Comparison of ENCODE assay signal across 1 cellular context in genomic region chr19:37370880-37371661, GRCh38.
TF ChIP-seq lines count a peak whose summit lies in the region.

Gene ZNF527, plus strand, starts transcription at chr19:37371099. Its CDS starts 3,100 bp downstream, at chr19:37374199.

TF ChIP-seq in WTC11, 78 proteins besides CTCF, POLR2A, EP300 and RAD21 (continued from another document):
- peak; percentile 75 for TF ChIP-seq GABPB1 (CRISPR knock-in tag; IDR thresholded peaks at IDR 0.05)
- no peak; the same call in 1 of the 2 replicates for TF ChIP-seq FOXK1 (CRISPR knock-in tag; IDR thresholded peaks at IDR 0.05)
- TF ChIP-seq ZNF425 (CRISPR knock-in tag; conservative IDR thresholded peaks at IDR 0.05): no peak
- no peak for TF ChIP-seq ZNF263 (CRISPR knock-in tag; IDR thresholded peaks at IDR 0.05; ENCODE audit: low read depth)
- TF ChIP-seq ATF2 (CRISPR knock-in tag; IDR thresholded peaks at IDR 0.05; ENCODE audit: borderline replicate concordance, low read depth): no peak
- no peak for TF ChIP-seq IRF1 (CRISPR knock-in tag; IDR thresholded peaks at IDR 0.05)
- TF ChIP-seq, protein P1, sequence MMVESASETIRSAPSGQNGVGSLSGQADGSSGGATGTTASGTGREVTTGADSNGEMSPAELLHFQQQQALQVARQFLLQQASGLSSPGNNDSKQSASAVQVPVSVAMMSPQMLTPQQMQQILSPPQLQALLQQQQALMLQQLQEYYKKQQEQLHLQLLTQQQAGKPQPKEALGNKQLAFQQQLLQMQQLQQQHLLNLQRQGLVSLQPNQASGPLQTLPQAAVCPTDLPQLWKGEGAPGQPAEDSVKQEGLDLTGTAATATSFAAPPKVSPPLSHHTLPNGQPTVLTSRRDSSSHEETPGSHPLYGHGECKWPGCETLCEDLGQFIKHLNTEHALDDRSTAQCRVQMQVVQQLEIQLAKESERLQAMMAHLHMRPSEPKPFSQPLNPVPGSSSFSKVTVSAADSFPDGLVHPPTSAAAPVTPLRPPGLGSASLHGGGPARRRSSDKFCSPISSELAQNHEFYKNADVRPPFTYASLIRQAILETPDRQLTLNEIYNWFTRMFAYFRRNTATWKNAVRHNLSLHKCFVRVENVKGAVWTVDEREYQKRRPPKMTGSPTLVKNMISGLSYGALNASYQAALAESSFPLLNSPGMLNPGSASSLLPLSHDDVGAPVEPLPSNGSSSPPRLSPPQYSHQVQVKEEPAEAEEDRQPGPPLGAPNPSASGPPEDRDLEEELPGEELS (CRISPR knock-in tag; IDR thresholded peaks at IDR 0.05): peak; percentile 56; the same call in 1 of the 2 replicates
- TF ChIP-seq, protein P2, sequence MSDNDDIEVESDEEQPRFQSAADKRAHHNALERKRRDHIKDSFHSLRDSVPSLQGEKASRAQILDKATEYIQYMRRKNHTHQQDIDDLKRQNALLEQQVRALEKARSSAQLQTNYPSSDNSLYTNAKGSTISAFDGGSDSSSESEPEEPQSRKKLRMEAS (CRISPR knock-in tag; IDR thresholded peaks at IDR 0.05): peak; percentile 86
- TF ChIP-seq ZNF396 (CRISPR knock-in tag; IDR thresholded peaks at IDR 0.05; ENCODE audit: borderline replicate concordance): no peak
- peak; percentile 46 for TF ChIP-seq ZNF232 (CRISPR knock-in tag; IDR thresholded peaks at IDR 0.05)
- TF ChIP-seq, protein P3, sequence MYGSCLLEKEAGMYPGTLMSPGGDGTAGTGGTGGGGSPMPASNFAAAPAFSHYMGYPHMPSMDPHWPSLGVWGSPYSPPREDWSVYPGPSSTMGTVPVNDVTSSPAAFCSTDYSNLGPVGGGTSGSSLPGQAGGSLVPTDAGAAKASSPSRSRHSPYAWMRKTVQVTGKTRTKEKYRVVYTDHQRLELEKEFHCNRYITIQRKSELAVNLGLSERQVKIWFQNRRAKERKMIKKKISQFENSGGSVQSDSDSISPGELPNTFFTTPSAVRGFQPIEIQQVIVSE (CRISPR knock-in tag; IDR thresholded peaks at IDR 0.05; ENCODE audit: borderline replicate concordance): no peak
- peak; percentile 97 for TF ChIP-seq ZNF121 (CRISPR knock-in tag; IDR thresholded peaks at IDR 0.05)
- TF ChIP-seq ZNF416 (CRISPR knock-in tag; IDR thresholded peaks at IDR 0.05): no peak
- peak; percentile 91; the same call in 1 of the 2 replicates for TF ChIP-seq ESRRA (CRISPR knock-in tag; IDR thresholded peaks at IDR 0.05; ENCODE audit: borderline replicate concordance)
- TF ChIP-seq ATF1 (CRISPR knock-in tag; IDR thresholded peaks at IDR 0.05): no peak
- TF ChIP-seq, protein P4, sequence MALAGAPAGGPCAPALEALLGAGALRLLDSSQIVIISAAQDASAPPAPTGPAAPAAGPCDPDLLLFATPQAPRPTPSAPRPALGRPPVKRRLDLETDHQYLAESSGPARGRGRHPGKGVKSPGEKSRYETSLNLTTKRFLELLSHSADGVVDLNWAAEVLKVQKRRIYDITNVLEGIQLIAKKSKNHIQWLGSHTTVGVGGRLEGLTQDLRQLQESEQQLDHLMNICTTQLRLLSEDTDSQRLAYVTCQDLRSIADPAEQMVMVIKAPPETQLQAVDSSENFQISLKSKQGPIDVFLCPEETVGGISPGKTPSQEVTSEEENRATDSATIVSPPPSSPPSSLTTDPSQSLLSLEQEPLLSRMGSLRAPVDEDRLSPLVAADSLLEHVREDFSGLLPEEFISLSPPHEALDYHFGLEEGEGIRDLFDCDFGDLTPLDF (CRISPR knock-in tag; IDR thresholded peaks at IDR 0.05): no peak
- peak; percentile 91 for TF ChIP-seq CREM (CRISPR knock-in tag; IDR thresholded peaks at IDR 0.05)
- TF ChIP-seq USF2 (CRISPR knock-in tag; IDR thresholded peaks at IDR 0.05): peak; percentile 64
- no peak for TF ChIP-seq NFE2L1 (CRISPR knock-in tag; IDR thresholded peaks at IDR 0.05)
- no peak for TF ChIP-seq ZBTB21 (CRISPR knock-in tag; IDR thresholded peaks at IDR 0.05; ENCODE audit: borderline replicate concordance)
- peak; percentile 34; the same call in 1 of the 2 replicates for TF ChIP-seq FOXP1 (CRISPR knock-in tag; IDR thresholded peaks at IDR 0.05; ENCODE audit: borderline replicate concordance)
- no peak for TF ChIP-seq E2F4 (CRISPR knock-in tag; IDR thresholded peaks at IDR 0.05; ENCODE audit: borderline replicate concordance, low read depth)
- no peak for TF ChIP-seq JAZF1 (CRISPR knock-in tag; IDR thresholded peaks at IDR 0.05)
- no peak for TF ChIP-seq CREB1 (CRISPR knock-in tag; IDR thresholded peaks at IDR 0.05)
- TF ChIP-seq ZNF281 (CRISPR knock-in tag; IDR thresholded peaks at IDR 0.05): no peak
